ENCODE assay signal across 24 cellular contexts in the genomic region with DNA sequence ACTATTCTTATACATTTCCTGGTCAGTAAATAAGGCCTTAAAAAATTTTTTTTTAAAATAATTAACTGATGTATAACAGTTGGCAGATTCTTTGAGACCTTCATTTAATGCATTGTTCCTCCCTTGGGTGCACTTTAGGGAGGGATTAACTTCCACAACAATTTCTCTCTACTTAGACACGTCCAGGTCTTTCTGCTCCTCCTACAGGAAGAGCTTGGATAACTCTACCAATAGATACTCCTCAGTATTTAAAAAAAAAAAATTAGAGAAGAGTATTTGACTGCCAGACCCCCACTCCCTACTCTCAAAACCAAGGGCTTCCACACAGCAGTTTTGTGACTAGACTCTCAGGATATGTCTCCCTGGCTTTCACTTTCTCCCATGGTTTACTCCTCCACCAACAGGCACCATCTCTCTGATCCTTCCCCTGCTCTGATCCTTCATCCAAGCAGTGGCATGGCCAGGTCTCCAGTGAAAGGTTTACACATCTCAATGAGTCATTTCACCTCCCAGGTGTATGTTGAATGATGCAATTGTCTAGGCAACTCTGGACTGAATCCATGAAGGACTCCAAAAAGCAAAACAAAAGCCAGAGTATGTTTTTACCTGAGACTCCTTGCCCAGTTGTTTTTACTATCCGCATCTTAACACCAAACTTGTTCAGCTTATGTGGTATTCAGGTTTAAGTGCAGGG. TPM values are rescaled to one million over a fixed set of nuclear protein-coding genes. Genes with fewer than 3 reads are reported as not detected.
A peak's percentile ranks its signal among the peaks of the same experiment; 100 is the strongest.
DNase-seq lines count a peak whose midpoint lies in the region; ATAC-seq, FAIRE-seq and TF ChIP-seq lines count a peak whose summit lies in the region.
"Had no signal": no experiment of that assay in that cellular context is flagged by ENCODE, and none has a peak within 500 bp of the region (broad histone marks: within the 10 kb centered on the region; RNA-seq: fewer than 3 reads in every experiment).

No MANE protein-coding gene starts in this region.

- H3K18ac ChIP-seq in H1 (ENCODE audit: extremely low read depth, low read length), result peak overlapping the region; percentile 27; the same call in 1 of the 2 replicates

- H2AFZ ChIP-seq in H1 (ENCODE audit: low read length), result no peak overlapping the region
- no peak overlapping the region for H2AFZ ChIP-seq in neuron (ENCODE audit: low read depth, low read length)

- CTCF ChIA-PET in H1 (lab: Charles Lee; ENCODE audit: partially characterized antibody), result interaction anchor here (0.6 to 27.3 kb wide), 12 partner anchors 16 to 115 kb away, joined by 3 to 485 read pairs (median 3); no protein-coding TSS in a partner anchor

- TF ChIP-seq CTCF in H1 (IDR thresholded peaks at IDR 0.05; ENCODE audit: control extremely low read depth in 1 of 3, insufficient read depth in 1 of 3, low read depth in 1 of 3, low read length in 3 of 3), result no peak
- TF ChIP-seq CTCF in GM13977 (IDR thresholded peaks at IDR 0.05; ENCODE audit: extremely low read depth, insufficient read depth, missing control alignments), result no peak

- no peak for TF ChIP-seq POLR2A in H1 (IDR thresholded peaks at IDR 0.05; ENCODE audit: control extremely low read depth in 1 of 2, low read depth in 2 of 2, low read length in 2 of 2)

- H4K8ac ChIP-seq in H1 (ENCODE audit: extremely low read depth, insufficient read depth, low read length), result no peak overlapping the region

- no peak overlapping the region for H3K14ac ChIP-seq in H1 (ENCODE audit: insufficient read length)

- peak; percentile 13 for FAIRE-seq in H1 (lab: Jason Lieb, UNC)
- FAIRE-seq: GM18507 had no signal

- no peak overlapping the region; the same call in 1 of the 2 replicates for H2BK5ac ChIP-seq in H1 (ENCODE audit: low read depth, low read length)

- H2AK5ac ChIP-seq in H1 (ENCODE audit: low read depth, low read length), result no peak overlapping the region

- no peak for ATAC-seq in Right ventricle myocardium superior (ENCODE audit: poor library complexity)
- no peak for ATAC-seq in left cardiac atrium
- ATAC-seq: lower lobe of right lung had no signal

- no peak overlapping the region for H2BK120ac ChIP-seq in H1 (replicated peaks; ENCODE audit: low read depth, low read length)

- no peak for TF ChIP-seq EP300 in H1 (IDR thresholded peaks at IDR 0.05; ENCODE audit: borderline replicate concordance in 1 of 2, low read depth in 2 of 2, low read length in 2 of 2)

- H3K9me3 ChIP-seq in H1 (ENCODE audit: insufficient read depth in 2 of 2, low read depth in 1 of 2, low read length in 1 of 2) (no peaks in the 10 kb centered on the region), neuron (ENCODE audit: low read length) (peaks cover 14% of the 10 kb centered on the region)
- H3K9me3 ChIP-seq: lower lobe of right lung, Peyer's patch, upper lobe of left lung had no signal

- H4K5ac ChIP-seq in H1 (ENCODE audit: insufficient read length, low read depth, low read length), result no peak overlapping the region

- H3K4me1 ChIP-seq in H1 (replicated peaks in 1 of 4; ENCODE audit: control insufficient read depth in 3 of 4, insufficient read depth in 4 of 4, low read length in 3 of 4) (peaks cover 14 to 38% (median 22%) of the 10 kb centered on the region in 4 experiments), neuron (ENCODE audit: insufficient read depth, low read length) (peaks cover 8% of the 10 kb centered on the region)
- H3K4me1 ChIP-seq: lower lobe of right lung had no signal

- no peaks in the 10 kb centered on the region for H3K79me2 ChIP-seq in H1 (ENCODE audit: control insufficient read depth in 1 of 2, insufficient read depth in 2 of 2, low read length in 2 of 2)

- no peak overlapping the region for H3K56ac ChIP-seq in H1 (replicated peaks; ENCODE audit: insufficient read length, low read depth, low read length)

- 0 out of 2 replicates have a peak overlapping the region, but pooled peaks have one; percentile 2 for H2BK15ac ChIP-seq in H1 (ENCODE audit: low read length)

- in situ Hi-C loops in GM13977 (cut with MboI; ENCODE audit: low pct_unique_long_range_greater_than_20kb, low sequenced_read_pairs, unreplicated experiment), result no loop called here

- H3K79me1 ChIP-seq in H1 (ENCODE audit: low read depth, low read length), result no peaks in the 10 kb centered on the region; the same call in 1 of the 2 replicates

- H3K9ac ChIP-seq in H1 (replicated peaks in 1 of 4; ENCODE audit: extremely low read depth in 1 of 4, low read depth in 3 of 4, low read length in 3 of 4), result no peak overlapping the region

- intact Hi-C loops in Right ventricle myocardium superior (cut with DNase I), result no loop called here
- intact Hi-C loops in left cardiac atrium (cut with DNase I), result no loop called here

- peak overlapping the region in 3 of 4 experiments; percentile 36 to 68 (median 59); a peak in 4 of 8 replicates for H3K4me3 ChIP-seq in H1 (ENCODE audit: extremely low read depth in 1 of 4, insufficient read depth in 2 of 4, low read depth in 3 of 4, low read length in 4 of 4)
- H3K4me3 ChIP-seq in neuron (ENCODE audit: low read length), result peak overlapping the region; percentile 38
- H3K4me3 ChIP-seq: cardiac muscle cell, lower lobe of right lung, Peyer's patch, stomach, upper lobe of left lung had no signal

- H3K23ac ChIP-seq in H1 (ENCODE audit: insufficient read length), result no peak overlapping the region

- H3K27me3 ChIP-seq in H1 (replicated peaks in 1 of 4; ENCODE audit: control insufficient read depth in 3 of 4, extremely low read depth in 1 of 4, insufficient read depth in 3 of 4, low read length in 3 of 4) (peaks cover 46 to 88% (median 81%) of the 10 kb centered on the region in 4 experiments), neuron (ENCODE audit: insufficient read depth, low read length) (no peaks in the 10 kb centered on the region)

- no peak overlapping the region for H2BK20ac ChIP-seq in H1 (ENCODE audit: low read length)

- TF ChIP-seq RAD21 in H1 (IDR thresholded peaks at IDR 0.05 in 1 of 2, conservative IDR thresholded peaks at IDR 0.05 in 1 of 2; ENCODE audit: low read depth in 2 of 2, low read length in 2 of 2), result no peak

- H3K23me2 ChIP-seq in H1 (ENCODE audit: low read depth, low read length), result peaks cover 18% of the 10 kb centered on the region

- H4K91ac ChIP-seq in H1 (replicated peaks; ENCODE audit: insufficient read length, low read length), result no peak overlapping the region

- H2BK12ac ChIP-seq in H1 (ENCODE audit: low read depth, low read length), result no peak overlapping the region

- DNase-seq in NCI-H146 (lab: John Stamatoyannopoulos, UW), result peak; percentile 24
- DNase-seq in NCI-H146 treated with DMSO at 0.1 percent for 48 hours (lab: John Stamatoyannopoulos, UW; ENCODE audit: unreplicated experiment), result no peak
- DNase-seq in SW480 (ENCODE audit: low spot score), result peak; percentile 46
- peak in 1 of 2 experiments; percentile 19 for DNase-seq in H1 (ENCODE audit: low read depth in 1 of 2, low spot score in 2 of 2)
- DNase-seq in Right ventricle myocardium superior, result no peak
- no peak for DNase-seq in GM13977 (ENCODE audit: low spot score)
- DNase-seq in left cardiac atrium, result no peak
- DNase-seq: activated CD4-positive, CD25-positive, alpha-beta regulatory T cell treated with anti-CD3 and anti-CD28 coated beads, Interleukin-2, amount 50 U/mL, for 72 hours; activated naive CD8-positive, alpha-beta T cell treated with anti-CD3 and anti-CD28 coated beads for 36 hours; effector memory CD4-positive, alpha-beta T cell; lower lobe of right lung; NCI-H1417; NCI-H2227 treated with DMSO at 0.1 percent for 48 hours; Peyer's patch; stimulated activated CD4-positive, alpha-beta T cell treated with anti-CD3 and anti-CD28 coated beads, Interleukin-2, amount 100 ng/mL, for 24 hours; stomach; T1000 had no signal

- H3K4me2 ChIP-seq in H1 (ENCODE audit: insufficient read depth in 1 of 2, low read depth in 2 of 2, low read length in 2 of 2), result peak overlapping the region; percentile 77 to 95

- H4K20me1 ChIP-seq in H1 (replicated peaks in 1 of 2; ENCODE audit: control insufficient read depth in 1 of 2, insufficient read depth in 2 of 2, low read length in 2 of 2), result peaks cover 0 to 5% of the 10 kb centered on the region in 2 experiments

- 58% methylated on average over 2 of the region's 2 CpGs; no CpG with 5 or more reads in 1 of the 2 experiments for WGBS in H1 (ENCODE audit: extremely low coverage in 1 of 2, insufficient coverage in 1 of 2, insufficient read length in 1 of 2, insufficient replicate concordance in 2 of 2, low coverage in 1 of 2, low lambda C conversion rate in 2 of 2, missing lambda C conversion rate in 1 of 2), 2 experiments

- POLR2A ChIA-PET in H1 (lab: Charles Lee; ENCODE audit: partially characterized antibody), result interaction anchor here (2.0 kb wide), 1 partner anchor 22 kb away, joined by 6 read pairs; no protein-coding TSS in a partner anchor

- H3K4ac ChIP-seq in H1 (replicated peaks; ENCODE audit: insufficient read length, low read depth, low read length), result no peak overlapping the region

- H3K36me3 ChIP-seq in H1 (ENCODE audit: control insufficient read depth in 2 of 4, insufficient read depth in 4 of 4, low read length in 3 of 4) (no peaks in the 10 kb centered on the region), neuron (ENCODE audit: insufficient read depth, low read length) (no peaks in the 10 kb centered on the region)
- H3K36me3 ChIP-seq: cardiac muscle cell, lower lobe of right lung, Peyer's patch, stomach, upper lobe of left lung had no signal

- no peak overlapping the region for H3K27ac ChIP-seq in H1 (ENCODE audit: low read depth, low read length)
- H3K27ac ChIP-seq: 22Rv1, cardiac muscle cell, lower lobe of right lung, Peyer's patch, stomach, upper lobe of left lung had no signal

RNA-seq across cellular contexts. Expression of a gene that starts 7.4 kb away (rescaled TPM):
- 0.13 TPM in 1 of 2 replicates, not detected in the other for total RNA-seq in H1 (2021; fragmentation: NEBNext Ultra II Directional; extraction: Animal tissue kit (Norgen Biotek cat#: 25700))
- 0.03 and 0.31 TPM in 2 replicates for polyA plus RNA-seq in H1 (2011; rRNA removed)
- polyA plus RNA-seq in H1 (2011; cell fraction: cytosol; rRNA removed), result 0.08 TPM
- polyA plus RNA-seq in H1 (2011; cell fraction: nucleus; rRNA removed), result 0.27 TPM
- 0.27 TPM in 1 of 4 replicates, not detected in the others for polyA plus RNA-seq in H1 (2012, experiment 1 of 2)
- polyA plus RNA-seq in H1 (2012, experiment 2 of 2), result 0.08 TPM
- polyA plus RNA-seq in H1 (2013, experiment 1 of 2), result 0.06 TPM
- 0.06 TPM for polyA plus RNA-seq in H1 (2013, experiment 2 of 2)
- not detected in 2 replicates for polyA minus RNA-seq in H1 (2011; rRNA and poly(A)+ RNA removed)
- not detected for polyA minus RNA-seq in H1 (2011; cell fraction: cytosol; rRNA and poly(A)+ RNA removed)
- polyA minus RNA-seq in H1 (2011; cell fraction: nucleus; rRNA and poly(A)+ RNA removed), result 0.60 TPM
- total RNA-seq in Right ventricle myocardium superior (not detected), left cardiac atrium (not detected)
- total RNA-seq: activated CD8-positive, alpha-beta memory T cell treated with anti-CD3 and anti-CD28 coated beads for 36 hours; activated naive CD8-positive, alpha-beta T cell treated with anti-CD3 and anti-CD28 coated beads for 36 hours; activated T-helper 1 cell treated with anti-CD3 and anti-CD28 coated beads, Interleukin-12 subunit alpha, Interleukin-12 subunit beta, Interleukin-2, Interleukin-4 antibody, amounts not matched to agents 30 ng/mL and 10 ng/mL and 1 ng/mL, durations not matched to agents 14 hours and 24 hours and 36 hours; cardiac muscle cell; lower lobe of right lung; Peyer's patch; stomach; upper lobe of left lung had no signal
- polyA plus RNA-seq: cardiac muscle cell, stomach had no signal

RNA-seq across cellular contexts. Expression of a gene that starts 10.2 kb away (rescaled TPM):
- total RNA-seq in H1 (2021; fragmentation: NEBNext Ultra II Directional; extraction: Animal tissue kit (Norgen Biotek cat#: 25700)), result 1.5 and 2.2 TPM in 2 replicates
- 0.80 and 3.6 TPM in 2 replicates for polyA plus RNA-seq in H1 (2011; rRNA removed)
- polyA plus RNA-seq in H1 (2011; cell fraction: cytosol; rRNA removed), result 1.7 TPM
- polyA plus RNA-seq in H1 (2011; cell fraction: nucleus; rRNA removed), result 2.7 TPM
- polyA plus RNA-seq in H1 (2012, experiment 1 of 2), result 0.27 to 0.77 TPM (median 0.60 TPM) in 4 replicates
- 0.08 TPM for polyA plus RNA-seq in H1 (2012, experiment 2 of 2)
- 1.4 TPM for polyA plus RNA-seq in H1 (2013, experiment 1 of 2)
- polyA plus RNA-seq in H1 (2013, experiment 2 of 2), result 0.75 TPM
- 0.07 and 0.47 TPM in 2 replicates for polyA minus RNA-seq in H1 (2011; rRNA and poly(A)+ RNA removed)
- polyA minus RNA-seq in H1 (2011; cell fraction: cytosol; rRNA and poly(A)+ RNA removed), result 1.6 TPM
- 2.4 TPM for polyA minus RNA-seq in H1 (2011; cell fraction: nucleus; rRNA and poly(A)+ RNA removed)
- total RNA-seq in Right ventricle myocardium superior (not detected), left cardiac atrium (not detected)
- total RNA-seq: activated CD8-positive, alpha-beta memory T cell treated with anti-CD3 and anti-CD28 coated beads for 36 hours; activated naive CD8-positive, alpha-beta T cell treated with anti-CD3 and anti-CD28 coated beads for 36 hours; activated T-helper 1 cell treated with anti-CD3 and anti-CD28 coated beads, Interleukin-12 subunit alpha, Interleukin-12 subunit beta, Interleukin-2, Interleukin-4 antibody, amounts not matched to agents 30 ng/mL and 10 ng/mL and 1 ng/mL, durations not matched to agents 14 hours and 24 hours and 36 hours; cardiac muscle cell; lower lobe of right lung; stomach; upper lobe of left lung had no signal

Comparison
In these comparisons a context has a peak if more than half of its experiments do, and no peak if none do; other contexts are left out.
1. DNase-seq: peak in NCI-H146 (single experiment) and SW480 (single experiment); none in NCI-H146 treated with DMSO at 0.1 percent for 48 hours (single experiment), Right ventricle myocardium superior (single experiment), GM13977 (single experiment) and left cardiac atrium (single experiment).